In genomic region chr14:100665518-100666032, GRCh38 we compare ENCODE assay signal across 14 cellular contexts.
DNase-seq lines count a peak whose midpoint lies in the region; ATAC-seq, FAIRE-seq and TF ChIP-seq lines count a peak whose summit lies in the region.
"Had no signal": no experiment of that assay in that cellular context is flagged by ENCODE, and none has a peak within 500 bp of the region (broad histone marks: within the 10 kb centered on the region; RNA-seq: fewer than 3 reads in every experiment).

No MANE protein-coding gene starts in this region.

- H3K4me1 ChIP-seq in body of pancreas (peaks cover 22% of the 10 kb centered on the region), keratinocyte (ENCODE audit: control insufficient read depth, extremely low read depth, insufficient read depth, low read length) (no peaks in the 10 kb centered on the region), ascending aorta (no peaks in the 10 kb centered on the region)

- H3K79me2 ChIP-seq in keratinocyte (ENCODE audit: control insufficient read depth, insufficient read depth, low read length): no peaks in the 10 kb centered on the region

- peak; percentile 47 for DNase-seq in LHCN-M2 (ENCODE audit: low read depth)
- DNase-seq in body of pancreas: peak; percentile 56 to 79 (median 71)
- peak; percentile 19 for DNase-seq in keratinocyte (ENCODE audit: low read depth, low spot score)
- peak; percentile 29 for DNase-seq in renal cortical epithelial cell (ENCODE audit: low read depth)
- no peak for DNase-seq in ascending aorta (ENCODE audit: low spot score in 2 of 2)
- no peak for DNase-seq in NCI-H187 (lab: John Stamatoyannopoulos, UW)
- no peak for DNase-seq in NK-92 treated with Interleukin-12 subunit alpha and Interleukin-12 subunit beta, amount 100 ng/mL, for 24 hours (lab: John Stamatoyannopoulos, UW)
- DNase-seq in DMS53 (lab: John Stamatoyannopoulos, UW): no peak
- DNase-seq: activated CD4-positive, alpha-beta T cell treated with anti-CD3 and anti-CD28 coated beads, Interleukin-2, amount 50 U/mL, for 1 hour; activated effector memory CD4-positive, alpha-beta T cell treated with anti-CD3 and anti-CD28 coated beads, Interleukin-2, amount 50 U/mL, for 16 hours; CD4-positive, CD25-positive, alpha-beta regulatory T cell; NCI-H2081 treated with DMSO at 0.1 percent for 48 hours; T-helper 1 cell had no signal

- TF ChIP-seq POLR2A in body of pancreas (IDR thresholded peaks at IDR 0.05): no peak

- H3K27ac ChIP-seq in body of pancreas (peak overlapping the region; percentile 16 to 71 (median 60)), keratinocyte (ENCODE audit: control insufficient read depth, insufficient read depth, low read length) (no peak overlapping the region), ascending aorta (no peak overlapping the region)
- H3K27ac ChIP-seq: cardiac muscle cell had no signal

- TF ChIP-seq CTCF in body of pancreas (IDR thresholded peaks at IDR 0.05) (no peak), keratinocyte (optimal IDR thresholded peaks at IDR 0.05 in 1 of 3, IDR thresholded peaks at IDR 0.05 in 1 of 3, conservative IDR thresholded peaks at IDR 0.05 in 1 of 3; ENCODE audit: extremely low read depth in 1 of 3, insufficient read depth in 2 of 3, low read length in 3 of 3) (no peak), ascending aorta (IDR thresholded peaks at IDR 0.05) (no peak)

- 21 to 30% methylated on average over 9 to 11 of the region's 11 CpGs for WGBS in body of pancreas, 2 donors

- no peak overlapping the region for H2AFZ ChIP-seq in keratinocyte (ENCODE audit: control insufficient read depth, low read length)

- H4K20me1 ChIP-seq in keratinocyte (ENCODE audit: control insufficient read depth, extremely low read depth, insufficient read depth, low read length): no peaks in the 10 kb centered on the region

- ATAC-seq in body of pancreas: peak; percentile 74

- H3K27me3 ChIP-seq in body of pancreas (no peaks in the 10 kb centered on the region), keratinocyte (ENCODE audit: control insufficient read depth, extremely low read depth, insufficient read depth, low read length) (peaks cover 37% of the 10 kb centered on the region), ascending aorta (no peaks in the 10 kb centered on the region)

- intact Hi-C loops in body of pancreas (cut with DNase I) (no loop called here), ascending aorta (cut with DNase I) (no loop called here)

- no peaks in the 10 kb centered on the region for H3K9me1 ChIP-seq in keratinocyte (ENCODE audit: control insufficient read depth, extremely low read depth, insufficient read depth, low read length)

- no peak overlapping the region for H3K9ac ChIP-seq in keratinocyte (ENCODE audit: control insufficient read depth, extremely low read depth, insufficient read depth, low read length)

- no peak for FAIRE-seq in keratinocyte (lab: Jason Lieb, UNC)

- H3K36me3 ChIP-seq in body of pancreas (replicated peaks in 1 of 2; ENCODE audit: insufficient read depth in 1 of 2, low read depth in 2 of 2) (no peaks in the 10 kb centered on the region), keratinocyte (ENCODE audit: control insufficient read depth in 2 of 2, extremely low read depth in 1 of 2, insufficient read depth in 2 of 2, low read length in 2 of 2) (no peaks in the 10 kb centered on the region), ascending aorta (no peaks in the 10 kb centered on the region)
- H3K36me3 ChIP-seq: cardiac muscle cell had no signal

- H3K9me3 ChIP-seq in body of pancreas: no peaks in the 10 kb centered on the region
- no peaks in the 10 kb centered on the region for H3K9me3 ChIP-seq in keratinocyte (ENCODE audit: control insufficient read depth, low read depth, low read length)
- H3K9me3 ChIP-seq in ascending aorta: no peaks in the 10 kb centered on the region

- H3K4me3 ChIP-seq in body of pancreas (no peak overlapping the region), keratinocyte (ENCODE audit: control insufficient read depth in 2 of 3, extremely low read depth in 1 of 3, insufficient read depth in 2 of 3, low read depth in 1 of 3, low read length in 3 of 3) (no peak overlapping the region), ascending aorta (no peak overlapping the region)
- H3K4me3 ChIP-seq: cardiac muscle cell had no signal

- no peak overlapping the region for H3K4me2 ChIP-seq in keratinocyte (ENCODE audit: control insufficient read depth, extremely low read depth, insufficient read depth, low read depth, low read length)

- dilution Hi-C loops in keratinocyte (cut with MboI; ENCODE audit: extremely low pct_ligation_motif_present, low sequenced_read_pairs): no loop called here

Comparison
In these comparisons a context has a peak if more than half of its experiments do, and no peak if none do; other contexts are left out.
1. DNase-seq: peak in LHCN-M2 (single experiment), body of pancreas (4 of 4), keratinocyte (single experiment) and renal cortical epithelial cell (single experiment); none in ascending aorta (0 of 2), NCI-H187 (0 of 2), NK-92 treated with Interleukin-12 subunit alpha and Interleukin-12 subunit beta, amount 100 ng/mL, for 24 hours (single experiment) and DMS53 (single experiment).
2. H3K27ac ChIP-seq: peak in body of pancreas (4 of 4); none in keratinocyte (single experiment) and ascending aorta (0 of 2).